ENCODE assay signal across 14 cellular contexts in genomic region chr17:5299383-5299782, GRCh38.
"Had no signal": no experiment of that assay in that cellular context is flagged by ENCODE, and none has a peak within 500 bp of the region (broad histone marks: within the 10 kb centered on the region; RNA-seq: fewer than 3 reads in every experiment).

No MANE protein-coding gene starts in this region.

- H3K9me3 ChIP-seq: left lung, pancreas, tibial nerve, vagina had no signal

- H3K27ac ChIP-seq: left lung, neural progenitor cell, pancreas, tibial nerve, vagina had no signal

- ATAC-seq: left lung, pancreas had no signal

- H3K9me3 Mint-ChIP-seq: neural progenitor cell had no signal

- H3K36me3 ChIP-seq: left lung, neural progenitor cell, pancreas, tibial nerve, vagina had no signal

- H3K4me2 ChIP-seq: neural progenitor cell had no signal

- H3K27ac Mint-ChIP-seq: neural progenitor cell had no signal

- H3K9ac ChIP-seq: neural progenitor cell had no signal

- H2AFZ ChIP-seq: neural progenitor cell had no signal

- H3K4me3 Mint-ChIP-seq: neural progenitor cell had no signal

- H3K4me1 ChIP-seq: neural progenitor cell, pancreas had no signal

- FAIRE-seq: astrocyte, endothelial cell of umbilical vein, keratinocyte, pancreas had no signal

- DNase-seq: activated CD4-positive, alpha-beta T cell treated with anti-CD3 and anti-CD28 coated beads, Interleukin-2, amount 50 U/mL, for 48 hours; activated naive CD4-positive, alpha-beta T cell; left lung; pancreas; retina; stimulated activated CD4-positive, alpha-beta T cell treated with anti-CD3 and anti-CD28 coated beads, Interleukin-4, amount 100 ng/mL, for 4 hours; T-helper 2 cell had no signal

- H3K27me3 ChIP-seq: left lung, neural progenitor cell, pancreas, tibial nerve, vagina had no signal

- H3K4me1 Mint-ChIP-seq: neural progenitor cell had no signal

- H3K4me3 ChIP-seq: left lung, neural progenitor cell, pancreas, skin epidermis, tibial nerve, vagina had no signal
